ENCODE assay signal across 22 cellular contexts in genomic region chr15:87144775-87145174, GRCh38.
DNase-seq lines count a peak whose midpoint lies in the region; ATAC-seq and TF ChIP-seq lines count a peak whose summit lies in the region.
"Had no signal": no experiment of that assay in that cellular context is flagged by ENCODE, and none has a peak within 500 bp of the region (broad histone marks: within the 10 kb centered on the region; RNA-seq: fewer than 3 reads in every experiment).

No MANE protein-coding gene starts in this region.

- H3K4me1 Mint-ChIP-seq in glutamatergic neuron (ENCODE audit: low read depth, unreplicated experiment) = peaks cover 19% of the 10 kb centered on the region
- H3K4me1 Mint-ChIP-seq: activated naive CD4-positive, alpha-beta T cell treated with anti-CD3 and anti-CD28 coated beads, Interleukin-2, amount 10 ng/mL, durations not matched to agents 7 days and 5 days; brain; CD4-positive, CD25-positive, alpha-beta regulatory T cell; neural progenitor cell had no signal

- H3K27me3 Mint-ChIP-seq in glutamatergic neuron (ENCODE audit: unreplicated experiment) = no peaks in the 10 kb centered on the region
- H3K27me3 Mint-ChIP-seq: activated naive CD4-positive, alpha-beta T cell treated with anti-CD3 and anti-CD28 coated beads, Interleukin-2, amount 10 ng/mL, durations not matched to agents 7 days and 5 days; CD4-positive, CD25-positive, alpha-beta regulatory T cell; stimulated activated naive CD8-positive, alpha-beta T cell treated with anti-CD3 and anti-CD28 coated beads, Interleukin-15, Interleukin-2, amounts not matched to agents 100 ng/mL and 50 ng/mL, for 24 hours had no signal

- H3K4me3 Mint-ChIP-seq in glutamatergic neuron (ENCODE audit: unreplicated experiment) = no peak overlapping the region
- H3K4me3 Mint-ChIP-seq: activated naive CD4-positive, alpha-beta T cell treated with anti-CD3 and anti-CD28 coated beads, Interleukin-2, amount 10 ng/mL, durations not matched to agents 7 days and 5 days; brain; CD4-positive, CD25-positive, alpha-beta regulatory T cell; neural progenitor cell; stimulated activated naive CD8-positive, alpha-beta T cell treated with anti-CD3 and anti-CD28 coated beads, Interleukin-15, Interleukin-2, amounts not matched to agents 100 ng/mL and 50 ng/mL, for 24 hours had no signal

- peaks cover 4% of the 10 kb centered on the region for H3K36me3 Mint-ChIP-seq in glutamatergic neuron (ENCODE audit: unreplicated experiment)
- H3K36me3 Mint-ChIP-seq: activated naive CD4-positive, alpha-beta T cell treated with anti-CD3 and anti-CD28 coated beads, Interleukin-2, amount 10 ng/mL, durations not matched to agents 7 days and 5 days; brain; CD4-positive, CD25-positive, alpha-beta regulatory T cell; neural progenitor cell had no signal

- no peak for TF ChIP-seq CTCF in glutamatergic neuron (IDR thresholded peaks at IDR 0.05; ENCODE audit: partially characterized antibody, unreplicated experiment)

- peak; percentile 34 for DNase-seq in NCI-H1092 treated with DMSO at 0.1 percent for 48 hours (lab: John Stamatoyannopoulos, UW)
- no peak for DNase-seq in NCI-H1092 (lab: John Stamatoyannopoulos, UW)
- DNase-seq in NCI-H2171 (lab: John Stamatoyannopoulos, UW) = peak; percentile 83
- DNase-seq in SK-N-DZ (ENCODE audit: low spot score) = peak; percentile 68
- DNase-seq in glutamatergic neuron = no peak
- no peak for DNase-seq in NCI-H2107 treated with DMSO at 0.1 percent for 48 hours (lab: John Stamatoyannopoulos, UW; ENCODE audit: unreplicated experiment)
- DNase-seq: activated CD4-positive, alpha-beta T cell treated with anti-CD3 and anti-CD28 coated beads for 4 hours; activated naive CD4-positive, alpha-beta T cell treated with anti-CD3 and anti-CD28 coated beads, Interleukin-2, amount 10 ng/mL, durations not matched to agents 7 days and 5 days; CD4-positive, CD25-positive, alpha-beta regulatory T cell; Karpas-422; kidney; midbrain; NCI-H187 treated with DMSO at 0.1 percent for 48 hours; retina; SJCRH30; T-helper 9 cell had no signal

- H3K9me3 Mint-ChIP-seq in glutamatergic neuron (ENCODE audit: unreplicated experiment) = peaks cover 3% of the 10 kb centered on the region
- H3K9me3 Mint-ChIP-seq: activated naive CD4-positive, alpha-beta T cell treated with anti-CD3 and anti-CD28 coated beads, Interleukin-2, amount 10 ng/mL, durations not matched to agents 7 days and 5 days had no signal

- no peak for ATAC-seq in HG03095 (IDR thresholded peaks at IDR 0.05; ENCODE audit: unreplicated experiment)
- ATAC-seq in HG02852 (IDR thresholded peaks at IDR 0.05; ENCODE audit: unreplicated experiment) = no peak
- ATAC-seq: esophagus mucosa had no signal

- peak overlapping the region; percentile 86 for H3K27ac Mint-ChIP-seq in glutamatergic neuron (ENCODE audit: unreplicated experiment)
- H3K27ac Mint-ChIP-seq: activated naive CD4-positive, alpha-beta T cell treated with anti-CD3 and anti-CD28 coated beads, Interleukin-2, amount 10 ng/mL, durations not matched to agents 7 days and 5 days; brain; CD4-positive, CD25-positive, alpha-beta regulatory T cell; neural progenitor cell; stimulated activated naive CD8-positive, alpha-beta T cell treated with anti-CD3 and anti-CD28 coated beads, Interleukin-15, Interleukin-2, amounts not matched to agents 100 ng/mL and 50 ng/mL, for 24 hours had no signal

Comparison
In these comparisons a context has a peak if more than half of its experiments do, and no peak if none do; other contexts are left out.
1. DNase-seq: peak in NCI-H1092 treated with DMSO at 0.1 percent for 48 hours (single experiment), NCI-H2171 (single experiment) and SK-N-DZ (single experiment); none in NCI-H1092 (single experiment), glutamatergic neuron (single experiment) and NCI-H2107 treated with DMSO at 0.1 percent for 48 hours (single experiment).